ENCODE assay signal across 9 cellular contexts in genomic region chr7:28062197-28062988, GRCh38.
DNase-seq lines count a peak whose midpoint lies in the region; ATAC-seq, FAIRE-seq and TF ChIP-seq lines count a peak whose summit lies in the region.
"Had no signal": no experiment of that assay in that cellular context is flagged by ENCODE, and none has a peak within 500 bp of the region (broad histone marks: within the 10 kb centered on the region; RNA-seq: fewer than 3 reads in every experiment).

No MANE protein-coding gene starts in this region.

- 0 out of 2 replicates have a peak, but pooled peaks cover 2% of the 10 kb centered on the region for H3K23me2 ChIP-seq in H1 (ENCODE audit: low read depth, low read length)

- peak; percentile 49 for DNase-seq in GM10266 (ENCODE audit: extremely low spot score)
- DNase-seq in NCI-H226: peak; percentile 75
- DNase-seq in H1 (ENCODE audit: low read depth in 1 of 2, low spot score in 2 of 2): peak in 1 of 2 experiments; percentile 86
- peak in 2 of 3 donors; percentile 80 to 89 for DNase-seq in mucosa of descending colon
- peak; percentile 90 for DNase-seq in testis

- H2BK5ac ChIP-seq in H1 (ENCODE audit: low read depth, low read length): peak overlapping the region; percentile 71; the same call in 1 of the 2 replicates

- H3K18ac ChIP-seq in H1 (ENCODE audit: extremely low read depth, low read length): no peak overlapping the region

- intact Hi-C loops in mucosa of descending colon (cut with DNase I, micrococcal nuclease): no loop called here
- intact Hi-C loops in testis (cut with DNase I; ENCODE audit: low total_unique reads): no loop called here

- H3K4me1 ChIP-seq in H1 (replicated peaks in 1 of 4; ENCODE audit: control insufficient read depth in 3 of 4, insufficient read depth in 4 of 4, low read length in 3 of 4) (peaks cover 2 to 7% (median 3%) of the 10 kb centered on the region in 4 experiments; a peak in 6 of 7 replicates), mucosa of descending colon (ENCODE audit: low read depth) (no peaks in the 10 kb centered on the region), testis (peaks cover 21% of the 10 kb centered on the region)

- H4K91ac ChIP-seq in H1 (replicated peaks; ENCODE audit: insufficient read length, low read length): no peak overlapping the region

- peak; percentile 90 for FAIRE-seq in H1 (lab: Jason Lieb, UNC)
- FAIRE-seq: frontal cortex had no signal

- WGBS in H1 (ENCODE audit: extremely low coverage in 1 of 2, insufficient coverage in 1 of 2, insufficient read length in 1 of 2, insufficient replicate concordance in 2 of 2, low coverage in 1 of 2, low lambda C conversion rate in 2 of 2, missing lambda C conversion rate in 1 of 2), 2 experiments: 58% methylated on average over 12 of the region's 12 CpGs; no CpG with 5 or more reads in 1 of the 2 experiments
- 76 to 80% methylated on average over 12 of the region's 12 CpGs for WGBS in testis, 2 donors

- no peak for TF ChIP-seq POLR2A in H1 (IDR thresholded peaks at IDR 0.05; ENCODE audit: control extremely low read depth in 1 of 2, low read depth in 2 of 2, low read length in 2 of 2)
- TF ChIP-seq POLR2A in testis (IDR thresholded peaks at IDR 0.05): no peak

- peak; percentile 83 for TF ChIP-seq CTCF in GM10266 (IDR thresholded peaks at IDR 0.05; ENCODE audit: control insufficient read depth, insufficient read depth, low read depth, missing control alignments)
- TF ChIP-seq CTCF in H1 (IDR thresholded peaks at IDR 0.05; ENCODE audit: control extremely low read depth in 1 of 3, insufficient read depth in 1 of 3, low read depth in 1 of 3, low read length in 3 of 3): peak; percentile 62 to 92 (median 75)
- peak; percentile 37 for TF ChIP-seq CTCF in mucosa of descending colon (IDR thresholded peaks at IDR 0.05)
- TF ChIP-seq CTCF in testis (IDR thresholded peaks at IDR 0.05): peak; percentile 16 to 49 (median 40)

- H3K79me1 ChIP-seq in H1 (ENCODE audit: low read depth, low read length): no peaks in the 10 kb centered on the region

- POLR2A ChIA-PET in H1 (lab: Charles Lee; ENCODE audit: partially characterized antibody): interaction anchor here (1.4 kb wide), 1 partner anchor 31 kb away, joined by 3 read pairs; no protein-coding TSS in a partner anchor

- 0 out of 2 replicates have a peak overlapping the region, but pooled peaks have one; percentile 37 for H2AFZ ChIP-seq in H1 (ENCODE audit: low read length)

- no peaks in the 10 kb centered on the region for H3K9me3 ChIP-seq in H1 (ENCODE audit: insufficient read depth in 2 of 2, low read depth in 1 of 2, low read length in 1 of 2)
- H3K9me3 ChIP-seq in mucosa of descending colon: no peaks in the 10 kb centered on the region
- no peaks in the 10 kb centered on the region for H3K9me3 ChIP-seq in testis

- no peak overlapping the region for H2BK120ac ChIP-seq in H1 (replicated peaks; ENCODE audit: low read depth, low read length)

- no peak overlapping the region for H3K56ac ChIP-seq in H1 (replicated peaks; ENCODE audit: insufficient read length, low read depth, low read length)

- H3K4me3 ChIP-seq in H1 (ENCODE audit: extremely low read depth in 1 of 4, insufficient read depth in 2 of 4, low read depth in 3 of 4, low read length in 4 of 4): no peak overlapping the region
- no peak overlapping the region for H3K4me3 ChIP-seq in mucosa of descending colon
- H3K4me3 ChIP-seq in testis: no peak overlapping the region

- no peak for TF ChIP-seq EP300 in H1 (IDR thresholded peaks at IDR 0.05; ENCODE audit: borderline replicate concordance in 1 of 2, low read depth in 2 of 2, low read length in 2 of 2)

- no peak overlapping the region for H3K14ac ChIP-seq in H1 (ENCODE audit: insufficient read length)

- H4K8ac ChIP-seq in H1 (ENCODE audit: extremely low read depth, insufficient read depth, low read length): no peak overlapping the region

- peak; percentile 60 for ATAC-seq in HG03103 (IDR thresholded peaks at IDR 0.05; ENCODE audit: low read depth, unreplicated experiment)
- ATAC-seq in activated CD4-positive, CD25-positive, alpha-beta regulatory T cell treated with anti-CD3 and anti-CD28 coated beads, Interleukin-2, amount 50 U/mL, for 24 hours: peak; percentile 58 to 80
- ATAC-seq in mucosa of descending colon: peak; percentile 89
- no peak for ATAC-seq in HG03354 (IDR thresholded peaks at IDR 0.05; ENCODE audit: poor library complexity, severe bottlenecking, unreplicated experiment)

- H3K27me3 ChIP-seq in H1 (replicated peaks in 1 of 4; ENCODE audit: control insufficient read depth in 3 of 4, extremely low read depth in 1 of 4, insufficient read depth in 3 of 4, low read length in 3 of 4): no peaks in the 10 kb centered on the region
- no peaks in the 10 kb centered on the region for H3K27me3 ChIP-seq in testis

- H3K36me3 ChIP-seq in H1 (ENCODE audit: control insufficient read depth in 2 of 4, insufficient read depth in 4 of 4, low read length in 3 of 4) (no peaks in the 10 kb centered on the region), mucosa of descending colon (ENCODE audit: low read depth) (no peaks in the 10 kb centered on the region), testis (ENCODE audit: low read depth, missing control alignments) (no peaks in the 10 kb centered on the region)

- peak overlapping the region; percentile 55 for H2BK12ac ChIP-seq in H1 (ENCODE audit: low read depth, low read length)

- peak overlapping the region in 1 of 2 experiments; percentile 26; a peak in 2 of 4 replicates for H3K4me2 ChIP-seq in H1 (ENCODE audit: insufficient read depth in 1 of 2, low read depth in 2 of 2, low read length in 2 of 2)

- CTCF ChIA-PET in H1 (lab: Charles Lee; ENCODE audit: partially characterized antibody): interaction anchor here (0.6 to 9.2 kb wide), 36 partner anchors 9 to 866 kb away, joined by 3 to 181 read pairs (median 4); partner anchors contain the start of gene HOXA13

- no peak overlapping the region for H3K23ac ChIP-seq in H1 (ENCODE audit: insufficient read length)

- H3K79me2 ChIP-seq in H1 (ENCODE audit: control insufficient read depth in 1 of 2, insufficient read depth in 2 of 2, low read length in 2 of 2): no peaks in the 10 kb centered on the region

- H2BK20ac ChIP-seq in H1 (ENCODE audit: low read length): no peak overlapping the region; the same call in 1 of the 2 replicates

- peak; percentile 70 to 80 for TF ChIP-seq RAD21 in H1 (IDR thresholded peaks at IDR 0.05 in 1 of 2, conservative IDR thresholded peaks at IDR 0.05 in 1 of 2; ENCODE audit: low read depth in 2 of 2, low read length in 2 of 2)

- no peak overlapping the region for H4K5ac ChIP-seq in H1 (ENCODE audit: insufficient read length, low read depth, low read length)

- H3K9ac ChIP-seq in H1 (replicated peaks in 1 of 4; ENCODE audit: extremely low read depth in 1 of 4, low read depth in 3 of 4, low read length in 3 of 4): no peak overlapping the region

- H4K20me1 ChIP-seq in H1 (replicated peaks in 1 of 2; ENCODE audit: control insufficient read depth in 1 of 2, insufficient read depth in 2 of 2, low read length in 2 of 2): no peaks in the 10 kb centered on the region

- H2BK15ac ChIP-seq in H1 (ENCODE audit: low read length): no peak overlapping the region

- no peak overlapping the region for H3K27ac ChIP-seq in H1 (ENCODE audit: low read depth, low read length)
- no peak overlapping the region for H3K27ac ChIP-seq in testis

- no peak overlapping the region for H2AK5ac ChIP-seq in H1 (ENCODE audit: low read depth, low read length)

- H3K4ac ChIP-seq in H1 (replicated peaks; ENCODE audit: insufficient read length, low read depth, low read length): no peak overlapping the region

TF ChIP-seq in H1, 55 proteins besides CTCF, POLR2A, EP300 and RAD21:
- TF ChIP-seq ASH2L (IDR thresholded peaks at IDR 0.05; ENCODE audit: low read length) (peak; percentile 55), CREB1 (IDR thresholded peaks at IDR 0.05) (peak; percentile 70), YY1 (IDR thresholded peaks at IDR 0.05; ENCODE audit: low read depth, low read length) (peak; percentile 81; the same call in 1 of the 2 replicates), POLR2AphosphoS5 (IDR thresholded peaks at IDR 0.05; ENCODE audit: low read depth, low read length) (no peak)
